Comparison of ENCODE assay signal across 8 cellular contexts in genomic region chr21:46458315-46459023, GRCh38. TPM values are rescaled to one million over a fixed set of nuclear protein-coding genes. Genes with fewer than 3 reads are reported as not detected.
A peak's percentile ranks its signal among the peaks of the same experiment; 100 is the strongest.
DNase-seq lines count a peak whose midpoint lies in the region; ATAC-seq and TF ChIP-seq lines count a peak whose summit lies in the region.

Gene DIP2A (plus strand): TSS chr21:46458891. CDS start chr21:46459132, 241 bp downstream.

- peak within 1 kb of the TSS; percentile 95 to 97 (median 95) for H3K27ac Mint-ChIP-seq in H9
- peak within 1 kb of the TSS; percentile 92 for H3K27ac Mint-ChIP-seq in natural killer cell

- H3K4ac ChIP-seq in H9 (ENCODE audit: low read depth, low read length), result no peak within 1 kb of the TSS

- H3K79me1 ChIP-seq in H9 (ENCODE audit: insufficient read depth, low read depth, low read length, poor library complexity, severe bottlenecking), result no peaks in the 10 kb centered on the region

- H4K91ac ChIP-seq in H9 (ENCODE audit: insufficient read length, low read depth, low read length), result no peak within 1 kb of the TSS

- no peak within 1 kb of the TSS for H2BK12ac ChIP-seq in H9 (ENCODE audit: insufficient read length, low read depth, low read length)

- H3K4me1 Mint-ChIP-seq in H9 (peaks cover 11 to 21% of the 10 kb centered on the region in 2 experiments), natural killer cell (peaks cover 46 to 63% of the 10 kb centered on the region in 2 donors)

- intact Hi-C loops in natural killer cell (cut with micrococcal nuclease), result loop anchor here (1.0 to 10.0 kb wide), 2 partner anchors 34 to 134 kb away; partner anchors contain the start of genes C21orf58 and PCNT

- no CpG with 5 or more reads among the region's 91 CpGs for WGBS in H9 (ENCODE audit: extremely low coverage, insufficient read length, low lambda C conversion rate)

- peak; percentile 26; the same call in 1 of the 3 replicates for TF ChIP-seq CTCF in H9 (conservative IDR thresholded peaks at IDR 0.05)
- no peak for TF ChIP-seq CTCF in natural killer cell (IDR thresholded peaks at IDR 0.05)

- peak within 1 kb of the TSS; percentile 86 for H3K9ac ChIP-seq in H9 (ENCODE audit: extremely low read depth, insufficient read length, low read length)

- peak within 1 kb of the TSS; percentile 90 for H3K14ac ChIP-seq in H9 (ENCODE audit: insufficient read depth, low read length)

- H2AK5ac ChIP-seq in H9 (ENCODE audit: insufficient read length, low read length), result no peak within 1 kb of the TSS

- H3K23me2 ChIP-seq in H9 (ENCODE audit: insufficient read length, low read depth, low read length, poor library complexity, severe bottlenecking), result peaks cover 8% of the 10 kb centered on the region

- H4K5ac ChIP-seq in H9 (ENCODE audit: insufficient read length, low read depth, low read length), result no peak within 1 kb of the TSS

- no peak within 1 kb of the TSS for H4K8ac ChIP-seq in H9 (replicated peaks; ENCODE audit: insufficient read length, low read depth, low read length)

- H3K9me3 Mint-ChIP-seq in H9, result no peaks in the 10 kb centered on the region; a peak in 1 of 5 replicates
- H3K9me3 Mint-ChIP-seq in natural killer cell, result no peaks in the 10 kb centered on the region

- H3K23ac ChIP-seq in H9 (ENCODE audit: insufficient read length, low read depth, low read length), result no peak within 1 kb of the TSS

- H3K4me1 ChIP-seq in H9 (ENCODE audit: insufficient read depth, low read length), result no peaks in the 10 kb centered on the region

- ATAC-seq in natural killer cell, result peak; percentile 95 to 99 (median 97)

- H2BK5ac ChIP-seq in H9 (ENCODE audit: insufficient read length, low read length), result no peak within 1 kb of the TSS

- no peaks in the 10 kb centered on the region for H4K20me1 ChIP-seq in H9 (ENCODE audit: control insufficient read depth, insufficient read depth, insufficient read length)

- H3K18ac ChIP-seq in H9 (ENCODE audit: insufficient read length, low read depth, low read length), result peak within 1 kb of the TSS; percentile 58

- H2AFZ ChIP-seq in H9 (ENCODE audit: low read length), result no peak within 1 kb of the TSS

- peak; percentile 79 for TF ChIP-seq POLR2A in Raji (IDR thresholded peaks at IDR 0.05; ENCODE audit: insufficient read depth, low read depth, low read length)

- H2BK15ac ChIP-seq in H9 (ENCODE audit: low read depth, low read length), result no peak within 1 kb of the TSS

- H3K9me3 ChIP-seq in H9 (ENCODE audit: control insufficient read depth, low read depth, low read length), result no peaks in the 10 kb centered on the region

- H3K27ac ChIP-seq in H9 (ENCODE audit: insufficient read length, low read depth, low read length), result peak within 1 kb of the TSS; percentile 52

- H3K27me3 Mint-ChIP-seq in H9 (ENCODE audit: low read depth), result no peaks in the 10 kb centered on the region
- no peaks in the 10 kb centered on the region for H3K27me3 Mint-ChIP-seq in natural killer cell (ENCODE audit: low read depth in 2 of 2)

- H3K56ac ChIP-seq in H9 (ENCODE audit: insufficient read length, low read depth, low read length), result no peak within 1 kb of the TSS

- H3K4me2 ChIP-seq in H9 (ENCODE audit: insufficient read depth, insufficient read length, low read length), result peak within 1 kb of the TSS; percentile 98

- no peak within 1 kb of the TSS for H2BK120ac ChIP-seq in H9 (ENCODE audit: low read depth, low read length, poor library complexity, severe bottlenecking)

- peak; percentile 96 for DNase-seq in ELR (ENCODE audit: low read depth)
- DNase-seq in H9, result peak; percentile 98
- DNase-seq in M059J (ENCODE audit: low read depth), result peak; percentile 98
- peak; percentile 91 for DNase-seq in activated T-helper 9 cell treated with anti-CD3 and anti-CD28 coated beads, Interleukin-2, amount 50 U/mL, for 16 hours (ENCODE audit: low read depth)
- peak; percentile 93 for DNase-seq in fibroblast of peridontal ligament (ENCODE audit: extremely low read depth)
- peak; percentile 95 for DNase-seq in natural killer cell
- peak; percentile 88 to 97 (median 93) for DNase-seq in stimulated activated naive CD4-positive, alpha-beta T cell (lab: John Stamatoyannopoulos, UW)

- H3K36me3 Mint-ChIP-seq in H9 (ENCODE audit: insufficient read depth in 1 of 3, low read depth in 3 of 3) (peaks cover 3 to 30% (median 28%) of the 10 kb centered on the region in 3 experiments), natural killer cell (no peaks in the 10 kb centered on the region)

- H2BK20ac ChIP-seq in H9 (ENCODE audit: low read depth, low read length, poor library complexity, severe bottlenecking), result no peak within 1 kb of the TSS

- H3T11ph ChIP-seq in H9 (ENCODE audit: low read length), result no peak within 1 kb of the TSS

- H3K4me3 Mint-ChIP-seq in H9 (peak within 1 kb of the TSS; percentile 85 to 95), natural killer cell (peak within 1 kb of the TSS; percentile 93)

- no peaks in the 10 kb centered on the region; the same call in 1 of the 2 replicates for H3K79me2 ChIP-seq in H9 (ENCODE audit: insufficient read depth, low read length)

- H3K27me3 ChIP-seq in H9 (ENCODE audit: insufficient read depth, low read length), result no peaks in the 10 kb centered on the region

RNA-seq across cellular contexts. Expression of gene DIP2A, which starts in this region (rescaled TPM):
- total RNA-seq in H9 (2021) (23.0 and 25.2 TPM in 2 replicates), natural killer cell (100 to 1,000 TPM; 166 to 308 (median 170) TPM)
- 9.3 and 20.6 TPM in 2 replicates for total RNA-seq in M059J (2014; rRNA removed; shearing (Covaris generic))

Comparison
In these comparisons a context has a peak if more than half of its experiments do, and no peak if none do; other contexts are left out.
1. Peak in every context shown above with its lines: DNase-seq, ATAC-seq and H3K27ac ChIP-seq.